Comparison of ENCODE assay signal across 14 cellular contexts in genomic region chr18:77023115-77023782, GRCh38.
DNase-seq lines count a peak whose midpoint lies in the region; ATAC-seq and TF ChIP-seq lines count a peak whose summit lies in the region.
"Had no signal": no experiment of that assay in that cellular context is flagged by ENCODE, and none has a peak within 500 bp of the region (broad histone marks: within the 10 kb centered on the region; RNA-seq: fewer than 3 reads in every experiment).

No MANE protein-coding gene starts in this region.

- H3K27ac Mint-ChIP-seq in immature natural killer cell, result peak overlapping the region; percentile 66 to 91 (median 84)

- ATAC-seq in HG03175 (IDR thresholded peaks at IDR 0.05; ENCODE audit: unreplicated experiment) (no peak), HG03521 (IDR thresholded peaks at IDR 0.05; ENCODE audit: unreplicated experiment) (no peak)
- ATAC-seq: activated CD8-positive, alpha-beta T cell treated with anti-CD3 and anti-CD28 coated beads for 36 hours had no signal

- no peak overlapping the region for H2AFZ ChIP-seq in OCI-LY1 (ENCODE audit: low read length)
- no peak overlapping the region for H2AFZ ChIP-seq in hepatocyte

- peak overlapping the region; percentile 63 for H3K27ac ChIP-seq in OCI-LY1 (ENCODE audit: low read depth, low read length, poor library complexity, severe bottlenecking)
- peak overlapping the region; percentile 98 for H3K27ac ChIP-seq in substantia nigra (ENCODE audit: low read depth, low read length, poor library complexity, severe bottlenecking)
- H3K27ac ChIP-seq in hepatocyte, result no peak overlapping the region
- H3K27ac ChIP-seq: cardiac muscle cell, transverse colon had no signal

- H3F3A ChIP-seq in OCI-LY1 (ENCODE audit: insufficient read depth, low read length), result no peaks in the 10 kb centered on the region

- no peaks in the 10 kb centered on the region for H3K9me3 Mint-ChIP-seq in immature natural killer cell
- H3K9me3 Mint-ChIP-seq: activated CD8-positive, alpha-beta T cell treated with anti-CD3 and anti-CD28 coated beads for 36 hours had no signal

- peaks cover 37% of the 10 kb centered on the region for H3K36me3 ChIP-seq in OCI-LY1 (ENCODE audit: insufficient read depth, low read length)
- no peaks in the 10 kb centered on the region for H3K36me3 ChIP-seq in hepatocyte (replicated peaks; ENCODE audit: insufficient read depth, low read depth)
- H3K36me3 ChIP-seq: cardiac muscle cell, transverse colon had no signal

- peak; percentile 20 for DNase-seq in NCI-H748 (lab: John Stamatoyannopoulos, UW; ENCODE audit: unreplicated experiment)
- DNase-seq in NCI-H748 treated with DMSO at 0.1 percent for 48 hours (lab: John Stamatoyannopoulos, UW), result no peak
- peak; percentile 26 to 34 (median 31) for DNase-seq in immature natural killer cell
- DNase-seq in substantia nigra (lab: John Stamatoyannopoulos, UW), result no peak
- DNase-seq in hepatocyte (ENCODE audit: low spot score), result no peak
- DNase-seq: activated CD8-positive, alpha-beta T cell treated with anti-CD3 and anti-CD28 coated beads for 36 hours; H7; NCI-H774; T1000; transverse colon had no signal

- H3K4me1 ChIP-seq in OCI-LY1 (ENCODE audit: insufficient read depth, low read length, severe bottlenecking), result peaks cover 24% of the 10 kb centered on the region
- no peaks in the 10 kb centered on the region for H3K4me1 ChIP-seq in hepatocyte (ENCODE audit: insufficient read depth)
- H3K4me1 ChIP-seq: transverse colon had no signal

- H3K9me2 ChIP-seq in OCI-LY1 (ENCODE audit: low read depth, low read length) (no peaks in the 10 kb centered on the region), hepatocyte (replicated peaks; ENCODE audit: insufficient read depth) (no peaks in the 10 kb centered on the region)

- no peaks in the 10 kb centered on the region for H3K79me2 ChIP-seq in OCI-LY1 (ENCODE audit: insufficient read depth, low read length)
- H3K79me2 ChIP-seq in hepatocyte, result no peaks in the 10 kb centered on the region

- no peak overlapping the region for H3K4me3 ChIP-seq in OCI-LY1 (ENCODE audit: low read depth, low read length, poor library complexity, severe bottlenecking)
- no peak overlapping the region for H3K4me3 ChIP-seq in hepatocyte
- H3K4me3 ChIP-seq: cardiac muscle cell, transverse colon had no signal

- H3K27me3 ChIP-seq in OCI-LY1 (ENCODE audit: insufficient read depth, low read length), result no peaks in the 10 kb centered on the region
- H3K27me3 ChIP-seq in hepatocyte, result no peaks in the 10 kb centered on the region
- H3K27me3 ChIP-seq: cardiac muscle cell, transverse colon had no signal

- H3K27me3 Mint-ChIP-seq in immature natural killer cell (ENCODE audit: low read depth in 3 of 3), result peaks cover 0 to 38% (median 17%) of the 10 kb centered on the region in 3 donors
- H3K27me3 Mint-ChIP-seq: activated CD8-positive, alpha-beta T cell treated with anti-CD3 and anti-CD28 coated beads for 36 hours had no signal

- H3K9ac ChIP-seq in OCI-LY1 (ENCODE audit: low read length), result no peak overlapping the region

- H3K36me3 Mint-ChIP-seq in immature natural killer cell, result peaks cover 0 to 23% (median 10%) of the 10 kb centered on the region in 3 donors

- H3K4me2 ChIP-seq in OCI-LY1 (ENCODE audit: low read length), result peak overlapping the region; percentile 4; the same call in 1 of the 2 replicates
- H3K4me2 ChIP-seq in hepatocyte, result no peak overlapping the region

- peaks cover 82 to 83% of the 10 kb centered on the region in 2 donors for H3K4me1 Mint-ChIP-seq in immature natural killer cell

- 87% methylated on average over 19 of the region's 19 CpGs for WGBS in hepatocyte (ENCODE audit: low lambda C conversion rate, missing lambda C conversion rate)

- TF ChIP-seq CTCF in OCI-LY1 (IDR thresholded peaks at IDR 0.05; ENCODE audit: low read length) (no peak), hepatocyte (IDR thresholded peaks at IDR 0.05; ENCODE audit: poor library complexity) (no peak)

- H4K20me1 ChIP-seq in OCI-LY1 (ENCODE audit: insufficient read depth, low read length) (no peaks in the 10 kb centered on the region), hepatocyte (ENCODE audit: insufficient read depth, poor library complexity, severe bottlenecking) (no peaks in the 10 kb centered on the region)

- H3K9me3 ChIP-seq in OCI-LY1 (ENCODE audit: low read length) (no peaks in the 10 kb centered on the region), hepatocyte (ENCODE audit: low read depth) (no peaks in the 10 kb centered on the region)
- H3K9me3 ChIP-seq: transverse colon had no signal

- peak overlapping the region; percentile 44 to 72 (median 61) for H3K4me3 Mint-ChIP-seq in immature natural killer cell
- H3K4me3 Mint-ChIP-seq: activated CD8-positive, alpha-beta T cell treated with anti-CD3 and anti-CD28 coated beads for 36 hours had no signal

Comparison
In these comparisons a context has a peak if more than half of its experiments do, and no peak if none do; other contexts are left out.
1. DNase-seq: peak in NCI-H748 (single experiment) and immature natural killer cell (3 of 3); none in NCI-H748 treated with DMSO at 0.1 percent for 48 hours (single experiment), substantia nigra (0 of 49) and hepatocyte (single experiment).